In genomic region chr12:106302401-106303201, GRCh38 we compare ENCODE assay signal across 8 cellular contexts. TPM values are rescaled to one million over a fixed set of nuclear protein-coding genes. Genes with fewer than 3 reads are reported as not detected.
A peak's percentile ranks its signal among the peaks of the same experiment; 100 is the strongest.
DNase-seq lines count a peak whose midpoint lies in the region; ATAC-seq and TF ChIP-seq lines count a peak whose summit lies in the region.

TCP11L2 (plus strand) TSS chr12:106302733; CDS start chr12:106311076, 8,343 bp downstream.

- H2AK5ac ChIP-seq in IMR-90 (ENCODE audit: low read depth, low read length) = peak within 1 kb of the TSS; percentile 79; the same call in 1 of the 2 replicates

- intact Hi-C loops in IMR-90 (cut with micrococcal nuclease) (loop anchor here (2.0 kb wide), 1 partner anchor 56 kb away; no protein-coding TSS in a partner anchor), Panc1 (cut with micrococcal nuclease; ENCODE audit: unreplicated experiment) (no loop called here), esophagus muscularis mucosa (cut with DNase I) (loop anchor here (5.0 kb wide), 2 partner anchors 55 kb away; partner anchors contain the start of genes CKAP4 and POLR3B)

- peak within 1 kb of the TSS; percentile 99 for H2AFZ ChIP-seq in IMR-90 (replicated peaks; ENCODE audit: low read length, poor library complexity)

- peak; percentile 72 for TF ChIP-seq POLR2A in IMR-90 (IDR thresholded peaks at IDR 0.05; ENCODE audit: low read depth, low read length)
- peak; percentile 55 for TF ChIP-seq POLR2A in esophagus muscularis mucosa (IDR thresholded peaks at IDR 0.05; ENCODE audit: low read depth)

- peak within 1 kb of the TSS; percentile 100 for H2BK20ac ChIP-seq in IMR-90 (ENCODE audit: low read depth, low read length)

- peak within 1 kb of the TSS; percentile 96 for H2BK5ac ChIP-seq in IMR-90 (ENCODE audit: low read depth, low read length, poor library complexity, severe bottlenecking)

- no peaks in the 10 kb centered on the region for H3K36me3 ChIP-seq in IMR-90 (ENCODE audit: control insufficient read depth, insufficient read depth, low read length)
- no peaks in the 10 kb centered on the region for H3K36me3 ChIP-seq in Panc1 (ENCODE audit: control insufficient read depth, insufficient read depth, low read length)
- peaks cover 0 to 4% (median 0%) of the 10 kb centered on the region in 4 donors for H3K36me3 ChIP-seq in esophagus muscularis mucosa

- peaks cover 4 to 26% of the 10 kb centered on the region in 2 experiments; a peak in 3 of 4 replicates for H3K79me1 ChIP-seq in IMR-90 (ENCODE audit: low read depth in 1 of 2, low read length in 2 of 2)

- peaks cover 3% of the 10 kb centered on the region; the same call in 1 of the 2 replicates for H3K9me1 ChIP-seq in IMR-90 (ENCODE audit: insufficient read depth, low read length)

- 0% methylated on average over 31 of the region's 76 CpGs; no CpG with 5 or more reads in 1 of the 2 experiments for WGBS in IMR-90 (ENCODE audit: extremely low coverage in 2 of 2, insufficient read length in 1 of 2), 2 experiments
- WGBS in esophagus muscularis mucosa = under 1% methylated on average over 36 of the region's 76 CpGs

- H3K4ac ChIP-seq in IMR-90 (ENCODE audit: low read depth, low read length) = peak within 1 kb of the TSS; percentile 100

- CTCF ChIA-PET in IMR-90 (lab: Yijun Ruan, JAX) (interaction anchor here (0.6 to 1.1 kb wide), 3 partner anchors 24 to 84 kb away, joined by 3 to 4 read pairs (median 3); no protein-coding TSS in a partner anchor), Panc1 (lab: Charles Lee) (no interaction called here)

- H3K23ac ChIP-seq in IMR-90 (ENCODE audit: low read depth, low read length) = peak within 1 kb of the TSS; percentile 99

- H4K8ac ChIP-seq in IMR-90 (ENCODE audit: low read depth in 2 of 2, low read length in 2 of 2) = peak within 1 kb of the TSS; percentile 56 to 99

- H2BK15ac ChIP-seq in IMR-90 (ENCODE audit: low read depth, low read length) = peak within 1 kb of the TSS; percentile 99; the same call in 2 of the 3 replicates

- H2AK9ac ChIP-seq in IMR-90 (replicated peaks; ENCODE audit: low read depth, low read length, poor library complexity) = peak within 1 kb of the TSS; percentile 96

- no peak for TF ChIP-seq EP300 in esophagus muscularis mucosa (IDR thresholded peaks at IDR 0.05)

- peak within 1 kb of the TSS; percentile 99 for H3K4me2 ChIP-seq in IMR-90 (ENCODE audit: low read depth, low read length)

- H3K9me3 ChIP-seq in IMR-90 (ENCODE audit: control insufficient read depth, insufficient read depth, low read length) (no peaks in the 10 kb centered on the region), Panc1 (ENCODE audit: control insufficient read depth, insufficient read depth, low read depth, low read length) (no peaks in the 10 kb centered on the region), esophagus muscularis mucosa (no peaks in the 10 kb centered on the region)

- H3K56ac ChIP-seq in IMR-90 (ENCODE audit: extremely low read depth, insufficient read depth, low read length) = peak within 1 kb of the TSS; percentile 98

- DNase-seq in D341Med (ENCODE audit: low spot score) (peak; percentile 97), IMR-90 (peak; percentile 58), Panc1 (ENCODE audit: low read depth, low spot score) (no peak), activated T-helper 1 cell treated with Interleukin-2 at 50 U/mL for 16 hours (ENCODE audit: low read depth) (peak; percentile 86), esophagus muscularis mucosa (ENCODE audit: extremely low spot score) (peak; percentile 97), myocyte (ENCODE audit: low read depth) (peak; percentile 86)
- peak; percentile 74 for DNase-seq in stimulated activated CD8-positive, alpha-beta memory T cell treated with anti-CD3 and anti-CD28 coated beads, Interleukin-7, amount 100 ng/mL, for 24 hours (ENCODE audit: low read depth)

- peak within 1 kb of the TSS; percentile 100 for H4K91ac ChIP-seq in IMR-90 (ENCODE audit: insufficient read depth, low read depth, low read length)

- H2BK120ac ChIP-seq in IMR-90 (ENCODE audit: low read depth, low read length) = peak within 1 kb of the TSS; percentile 100

- H4K5ac ChIP-seq in IMR-90 (ENCODE audit: low read depth, low read length) = peak within 1 kb of the TSS; percentile 81

- H3K27me3 ChIP-seq in IMR-90 (ENCODE audit: control insufficient read depth, insufficient read depth, low read length) = no peaks in the 10 kb centered on the region
- peaks cover 4% of the 10 kb centered on the region for H3K27me3 ChIP-seq in Panc1 (ENCODE audit: control insufficient read depth, insufficient read depth, low read length)
- no peaks in the 10 kb centered on the region for H3K27me3 ChIP-seq in esophagus muscularis mucosa

- H3K27ac ChIP-seq in IMR-90 (ENCODE audit: insufficient read depth, low read length) = peak within 1 kb of the TSS; percentile 98
- H3K27ac ChIP-seq in Panc1 (ENCODE audit: low read length) = peak within 1 kb of the TSS; percentile 83
- H3K27ac ChIP-seq in esophagus muscularis mucosa (replicated peaks in 1 of 4) = peak within 1 kb of the TSS; percentile 87 to 97 (median 97)

- H3K9ac ChIP-seq in IMR-90 (ENCODE audit: low read depth, low read length) = peak within 1 kb of the TSS; percentile 94

- H3K4me1 ChIP-seq in IMR-90 (ENCODE audit: control insufficient read depth, insufficient read depth, low read length) (peaks cover 9% of the 10 kb centered on the region), Panc1 (ENCODE audit: control insufficient read depth, insufficient read depth, low read length) (peaks cover 5% of the 10 kb centered on the region; the same call in 1 of the 2 replicates), esophagus muscularis mucosa (peaks cover 47 to 67% (median 59%) of the 10 kb centered on the region in 4 donors)

- in situ Hi-C loops in IMR-90 (cut with MboI; ENCODE audit: low sequenced_read_pairs) = no loop called here
- in situ Hi-C loops in Panc1 (cut with HindIII; ENCODE audit: low pct_unique_long_range_greater_than_20kb, low sequenced_read_pairs) = no loop called here

- no peaks in the 10 kb centered on the region for H4K20me1 ChIP-seq in IMR-90 (ENCODE audit: insufficient read depth, low read length)

- BruUV-seq in IMR-90 (replicated peaks; lab: Mats Ljungman, UMichigan) (no TSS peak), Panc1 (replicated peaks; lab: Mats Ljungman, UMichigan) (no TSS peak)

- H3K4me3 ChIP-seq in IMR-90 (ENCODE audit: insufficient read depth, low read depth, low read length) (peak within 1 kb of the TSS; percentile 85), Panc1 (ENCODE audit: low read depth in 2 of 2, low read length in 2 of 2) (peak within 1 kb of the TSS; percentile 85 to 86), esophagus muscularis mucosa (peak within 1 kb of the TSS; percentile 83 to 97 (median 94))

- TF ChIP-seq CTCF in IMR-90 (conservative IDR thresholded peaks at IDR 0.05; ENCODE audit: low read depth, low read length) (no peak), Panc1 (IDR thresholded peaks at IDR 0.05) (no peak), esophagus muscularis mucosa (IDR thresholded peaks at IDR 0.05) (no peak)

- ATAC-seq in GM21528 (IDR thresholded peaks at IDR 0.05; ENCODE audit: low FRiP score, unreplicated experiment) (peak; percentile 75), IMR-90 (ENCODE audit: low read depth) (peak; percentile 93), Panc1 (peak; percentile 93)

- POLR2A ChIA-PET in IMR-90 (lab: Charles Lee; ENCODE audit: unreplicated experiment) = no interaction called here
- POLR2A ChIA-PET in Panc1 (lab: Charles Lee) = no interaction called here

- TF ChIP-seq RAD21 in IMR-90 (IDR thresholded peaks at IDR 0.05; ENCODE audit: low read length) = no peak

- H3K14ac ChIP-seq in IMR-90 (replicated peaks; ENCODE audit: low read depth, low read length) = peak within 1 kb of the TSS; percentile 100

- H3K18ac ChIP-seq in IMR-90 (ENCODE audit: low read depth, low read length) = peak within 1 kb of the TSS; percentile 95

- dilution Hi-C loops in IMR-90 (cut with HindIII; ENCODE audit: low sequenced_read_pairs, unreplicated experiment) = no loop called here

TF ChIP-seq in IMR-90, 13 proteins besides CTCF, POLR2A, EP300 and RAD21:
- TF ChIP-seq RCOR1 (IDR thresholded peaks at IDR 0.05; ENCODE audit: insufficient replicate concordance, low read length) (no peak), CHD1 (IDR thresholded peaks at IDR 0.05; ENCODE audit: low read depth, low read length) (peak; percentile 96; the same call in 1 of the 2 replicates), FOS (IDR thresholded peaks at IDR 0.05; ENCODE audit: low read depth, low read length) (0 out of 2 replicates have a peak, but pooled peaks have one; percentile 17), BHLHE40 (IDR thresholded peaks at IDR 0.05; ENCODE audit: low read depth, low read length) (peak; percentile 98), RFX5 (IDR thresholded peaks at IDR 0.05; ENCODE audit: low read depth, low read length) (no peak), MAZ (IDR thresholded peaks at IDR 0.05; ENCODE audit: borderline replicate concordance, low read depth, low read length) (peak; percentile 51; the same call in 1 of the 2 replicates)

RNA-seq across cellular contexts. Expression of gene TCP11L2, which starts in this region (rescaled TPM):
- total RNA-seq in IMR-90 (2012; rRNA removed) = 26.4 and 32.8 TPM in 2 replicates
- polyA plus RNA-seq in IMR-90 (2012; rRNA removed) = 6.0 and 7.3 TPM in 2 replicates
- 2.3 and 3.3 TPM in 2 replicates for polyA plus RNA-seq in IMR-90 (2012; cell fraction: cytosol; rRNA removed)
- 3.4 and 22.1 TPM in 2 replicates for polyA plus RNA-seq in IMR-90 (2012; cell fraction: nucleus; rRNA removed; ENCODE audit: low replicate concordance)
- 3.5 TPM for total RNA-seq in Panc1 (2021; ENCODE audit: unreplicated experiment)
- polyA plus RNA-seq in Panc1 (2012; ENCODE audit: insufficient read length) = 3.0 TPM
- 10 to 100 TPM; 32.1 to 52.3 (median 39.5) TPM for total RNA-seq in esophagus muscularis mucosa
- 13.4 and 14.8 TPM in 2 replicates for total RNA-seq in myocyte
- polyA plus RNA-seq in myocyte (2012) = 12.1 TPM
